In the genomic region with DNA sequence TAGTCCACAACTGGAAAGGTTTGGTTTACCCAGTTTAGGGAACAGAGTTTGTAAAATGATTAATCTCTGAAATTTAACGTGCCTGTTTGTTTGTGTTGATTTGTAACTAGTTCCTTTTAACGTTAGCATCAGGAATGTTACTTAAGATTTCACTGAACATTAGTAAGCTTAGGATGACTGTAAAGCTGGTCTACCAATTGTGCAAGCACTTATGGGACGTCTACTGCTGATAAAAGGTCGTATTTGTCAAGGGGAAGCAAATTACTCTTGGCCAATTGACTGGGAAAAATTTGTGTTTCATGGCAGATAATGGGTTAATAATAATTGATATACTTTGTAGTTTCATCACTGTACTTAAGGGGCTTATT, we compare ENCODE assay signal across 12 cellular contexts. TPM values are rescaled to one million over a fixed set of nuclear protein-coding genes. Genes with fewer than 3 reads are reported as not detected.
DNase-seq lines count a peak whose midpoint lies in the region; ATAC-seq and TF ChIP-seq lines count a peak whose summit lies in the region.
"Had no signal": no experiment of that assay in that cellular context is flagged by ENCODE, and none has a peak within 500 bp of the region (broad histone marks: within the 10 kb centered on the region; RNA-seq: fewer than 3 reads in every experiment).

No MANE protein-coding gene starts in this region.

- TF ChIP-seq CTCF in HEK293 (tag by site-specific recombination; IDR thresholded peaks at IDR 0.05) (no peak), RWPE2 (IDR thresholded peaks at IDR 0.05; ENCODE audit: poor library complexity, severe bottlenecking) (no peak), fibroblast of pulmonary artery (IDR thresholded peaks at IDR 0.05; ENCODE audit: low read length, missing control alignments) (no peak), endodermal cell (conservative IDR thresholded peaks at IDR 0.05) (no peak), GM23338 (conservative IDR thresholded peaks at IDR 0.05; ENCODE audit: low read depth in 2 of 2) (no peak)

- H3K4me3 ChIP-seq in HEK293 (ENCODE audit: low read depth, low read length) (no peak overlapping the region), RWPE2 (ENCODE audit: severe bottlenecking) (no peak overlapping the region), fibroblast of pulmonary artery (replicated peaks; ENCODE audit: low read depth, low read length) (no peak overlapping the region), skeletal muscle tissue (ENCODE audit: low read length in 3 of 3) (no peak overlapping the region), endodermal cell (ENCODE audit: low read length) (no peak overlapping the region), GM23338 (no peak overlapping the region)
- H3K4me3 ChIP-seq: MG63, mucosa of descending colon had no signal

- H3K36me3 ChIP-seq in HEK293 (ENCODE audit: control insufficient read depth in 2 of 2, insufficient read depth in 1 of 2, low read length in 2 of 2) (peaks cover 0 to 2% of the 10 kb centered on the region in 2 experiments; a peak in 2 of 3 replicates), RWPE2 (ENCODE audit: low read depth) (peaks cover 7% of the 10 kb centered on the region; the same call in 1 of the 2 replicates), skeletal muscle tissue (ENCODE audit: control insufficient read depth in 3 of 3, insufficient read depth in 3 of 3, low read length in 3 of 3) (no peaks in the 10 kb centered on the region), endodermal cell (ENCODE audit: control insufficient read depth, insufficient read depth, low read length) (peaks cover 6% of the 10 kb centered on the region), GM23338 (ENCODE audit: insufficient read depth) (no peaks in the 10 kb centered on the region)

- H3K27ac ChIP-seq in HEK293 (ENCODE audit: extremely low read depth, low read depth, low read length) (no peak overlapping the region), RWPE2 (ENCODE audit: poor library complexity, severe bottlenecking) (peak overlapping the region; percentile 57), skeletal muscle tissue (ENCODE audit: low read depth, low read length) (peak overlapping the region; percentile 89), endodermal cell (ENCODE audit: low read depth, low read length) (no peak overlapping the region), GM23338 (ENCODE audit: low read depth) (no peak overlapping the region)

- H3K9me3 ChIP-seq in HEK293 (ENCODE audit: control insufficient read depth, insufficient read depth, low read depth, low read length) = no peaks in the 10 kb centered on the region
- H3K9me3 ChIP-seq in RWPE2 (ENCODE audit: severe bottlenecking) = no peaks in the 10 kb centered on the region
- no peaks in the 10 kb centered on the region for H3K9me3 ChIP-seq in skeletal muscle tissue (ENCODE audit: control insufficient read depth in 3 of 3, low read length in 3 of 3)
- no peaks in the 10 kb centered on the region for H3K9me3 ChIP-seq in endodermal cell (ENCODE audit: control insufficient read depth, low read length)
- H3K9me3 ChIP-seq: MG63, mucosa of descending colon had no signal

- no peaks in the 10 kb centered on the region for H3K9me3 Mint-ChIP-seq in endodermal cell
- H3K9me3 Mint-ChIP-seq in GM23338 = no peaks in the 10 kb centered on the region
- H3K9me3 Mint-ChIP-seq: activated naive CD4-positive, alpha-beta T cell treated with anti-CD3 and anti-CD28 coated beads, Interleukin-2, amount 10 ng/mL, durations not matched to agents 7 days and 5 days had no signal

- peaks cover 28% of the 10 kb centered on the region for H3K36me3 Mint-ChIP-seq in endodermal cell (ENCODE audit: low read depth)
- peaks cover 6% of the 10 kb centered on the region for H3K36me3 Mint-ChIP-seq in GM23338 (ENCODE audit: low read depth)

- no peaks in the 10 kb centered on the region for H3F3A ChIP-seq in GM23338 (replicated peaks; ENCODE audit: low read depth)

- no peak overlapping the region for H3K4me2 ChIP-seq in GM23338

- no peak overlapping the region for H3K9ac ChIP-seq in skeletal muscle tissue (ENCODE audit: low read depth in 1 of 3, low read length in 3 of 3)
- H3K9ac ChIP-seq in endodermal cell (ENCODE audit: extremely low read depth, low read length, poor library complexity, severe bottlenecking) = no peak overlapping the region

- POLR2A ChIA-PET in HEK293 (lab: Yijun Ruan, JAX) = interaction anchor here (1.0 kb wide), 1 partner anchor 20 kb away, joined by 5 read pairs; no protein-coding TSS in a partner anchor

- DNase-seq in RWPE2 (ENCODE audit: low spot score) (no peak), fibroblast of pulmonary artery (ENCODE audit: low read depth) (peak; percentile 64), endodermal cell (no peak), GM23338 (ENCODE audit: low spot score) (no peak)
- DNase-seq: activated CD4-positive, alpha-beta T cell treated with anti-CD3 and anti-CD28 coated beads for 48 hours; MG63; mucosa of descending colon; NCI-H510A treated with DMSO at 0.1 percent for 48 hours had no signal

- peaks cover 11% of the 10 kb centered on the region for H3K27me3 Mint-ChIP-seq in endodermal cell (ENCODE audit: insufficient read depth)
- H3K27me3 Mint-ChIP-seq in GM23338 (ENCODE audit: insufficient read depth, low read depth, poor library complexity) = peaks cover 6% of the 10 kb centered on the region
- H3K27me3 Mint-ChIP-seq: activated naive CD4-positive, alpha-beta T cell treated with anti-CD3 and anti-CD28 coated beads, Interleukin-2, amount 10 ng/mL, durations not matched to agents 7 days and 5 days had no signal

- no peak overlapping the region for H3K4me3 Mint-ChIP-seq in endodermal cell
- no peak overlapping the region for H3K4me3 Mint-ChIP-seq in GM23338
- H3K4me3 Mint-ChIP-seq: activated naive CD4-positive, alpha-beta T cell treated with anti-CD3 and anti-CD28 coated beads, Interleukin-2, amount 10 ng/mL, durations not matched to agents 7 days and 5 days had no signal

- H3K79me2 ChIP-seq in GM23338 (replicated peaks; ENCODE audit: insufficient read depth) = peaks cover 100% of the 10 kb centered on the region

- ATAC-seq in RWPE2 (ENCODE audit: low read depth) (peak; percentile 88), GM18505 (IDR thresholded peaks at IDR 0.05; ENCODE audit: unreplicated experiment) (no peak), GM23338 (no peak)
- ATAC-seq: mucosa of descending colon had no signal

- peaks cover 74% of the 10 kb centered on the region for H3K4me1 Mint-ChIP-seq in endodermal cell
- H3K4me1 Mint-ChIP-seq in GM23338 = peaks cover 56% of the 10 kb centered on the region

- H3K4me1 ChIP-seq in HEK293 (ENCODE audit: control insufficient read depth, insufficient read depth, low read length) = peaks cover 33% of the 10 kb centered on the region
- peaks cover 27% of the 10 kb centered on the region for H3K4me1 ChIP-seq in RWPE2 (ENCODE audit: insufficient read depth, poor library complexity, severe bottlenecking)
- peaks cover 30 to 53% (median 46%) of the 10 kb centered on the region in 3 donors for H3K4me1 ChIP-seq in skeletal muscle tissue (ENCODE audit: control insufficient read depth in 3 of 3, insufficient read depth in 3 of 3, low read length in 3 of 3)
- H3K4me1 ChIP-seq in endodermal cell (ENCODE audit: control insufficient read depth, insufficient read depth, low read length) = peaks cover 22% of the 10 kb centered on the region
- peaks cover 52% of the 10 kb centered on the region for H3K4me1 ChIP-seq in GM23338 (ENCODE audit: insufficient read depth)

- WGBS in endodermal cell (ENCODE audit: insufficient coverage in 1 of 2, insufficient read length in 1 of 2), 2 experiments = 85 to 89% methylated on average over 4 of the region's 4 CpGs

- H2AFZ ChIP-seq in GM23338 = no peak overlapping the region

- H3K9me2 ChIP-seq in GM23338 (ENCODE audit: insufficient read depth) = no peaks in the 10 kb centered on the region

- H4K20me1 ChIP-seq in GM23338 (replicated peaks; ENCODE audit: insufficient read depth) = peaks cover 38% of the 10 kb centered on the region

- no peak for TF ChIP-seq POLR2A in GM18505 (IDR thresholded peaks at IDR 0.05; ENCODE audit: borderline replicate concordance, extremely low read depth, insufficient read depth, insufficient read length)

- no peak overlapping the region for H3K27ac Mint-ChIP-seq in endodermal cell
- H3K27ac Mint-ChIP-seq in GM23338 = no peak overlapping the region

- CTCF ChIA-PET in HEK293 (lab: Yijun Ruan, JAX) = interaction anchor here (1.0 to 1.6 kb wide), 2 partner anchors 46 to 689 kb away, joined by 3 read pairs; no protein-coding TSS in a partner anchor

- H3K27me3 ChIP-seq in RWPE2 (ENCODE audit: insufficient read depth, poor library complexity, severe bottlenecking) (no peaks in the 10 kb centered on the region), skeletal muscle tissue (ENCODE audit: control insufficient read depth in 3 of 3, insufficient read depth in 3 of 3, low read length in 3 of 3) (no peaks in the 10 kb centered on the region), endodermal cell (ENCODE audit: control insufficient read depth, insufficient read depth, low read length, poor library complexity, severe bottlenecking) (no peaks in the 10 kb centered on the region), GM23338 (ENCODE audit: insufficient read depth) (no peaks in the 10 kb centered on the region)
- H3K27me3 ChIP-seq: MG63 had no signal

TF ChIP-seq in HEK293, 187 proteins besides CTCF, POLR2A, EP300 and RAD21 (continues in another document):
- TF ChIP-seq ZNF768 (tag by site-specific recombination; IDR thresholded peaks at IDR 0.05) (no peak), ZNF843 (tag by site-specific recombination; IDR thresholded peaks at IDR 0.05) (no peak)

TF ChIP-seq in GM23338, 12 proteins besides CTCF, POLR2A, EP300 and RAD21 (continues in another document):
- no peak for TF ChIP-seq ZNF331 (CRISPR knock-in tag; IDR thresholded peaks at IDR 0.05; ENCODE audit: low read depth)
- no peak for TF ChIP-seq EZH2 (IDR thresholded peaks at IDR 0.05; ENCODE audit: low read depth, unreplicated experiment)
- no peak for TF ChIP-seq CREB1 (CRISPR knock-in tag; IDR thresholded peaks at IDR 0.05; ENCODE audit: low read depth)
- TF ChIP-seq EZH2phosphoT487 (IDR thresholded peaks at IDR 0.05; ENCODE audit: unreplicated experiment) = no peak

RNA-seq across cellular contexts. Expression of gene METTL9, which starts 11.8 kb away (rescaled TPM):
- total RNA-seq in skeletal muscle tissue (145 TPM), endodermal cell (100 to 1,000 TPM; 145 to 149 TPM)
- 188 TPM for polyA plus RNA-seq in endodermal cell (2013, experiment 1 of 2)
- polyA plus RNA-seq in endodermal cell (2013, experiment 2 of 2) = 168 TPM
- total RNA-seq in GM23338 (2014; rRNA removed; shearing (Covaris generic)) = 152 and 180 TPM in 2 replicates
- polyA plus RNA-seq in GM23338 (2016; fragmentation: Nextera tagmentation; extraction: Ambion mirVana) = 66.4 and 72.5 TPM in 2 replicates

RNA-seq across cellular contexts. Expression of gene IGSF6, which starts 41.2 kb away (rescaled TPM):
- total RNA-seq in skeletal muscle tissue = 3.1 TPM
- total RNA-seq in endodermal cell = not detected
- polyA plus RNA-seq in endodermal cell (2013, experiment 1 of 2) = not detected
- polyA plus RNA-seq in endodermal cell (2013, experiment 2 of 2) = not detected
- total RNA-seq in GM23338 (2014; rRNA removed; shearing (Covaris generic)) = not detected in 2 replicates
- polyA plus RNA-seq in GM23338 (2016; fragmentation: Nextera tagmentation; extraction: Ambion mirVana) = 0.17 and 0.19 TPM in 2 replicates

RNA-seq across cellular contexts. Expression of gene OTOA, which starts 52.6 kb away (rescaled TPM):
- total RNA-seq in skeletal muscle tissue (under 0.01 TPM), endodermal cell (under 1 TPM; 0.07 to 0.09 TPM)
- polyA plus RNA-seq in endodermal cell (2013, experiment 1 of 2) = 0.18 TPM
- 0.17 TPM for polyA plus RNA-seq in endodermal cell (2013, experiment 2 of 2)
- total RNA-seq in GM23338 (2014; rRNA removed; shearing (Covaris generic)) = 0.17 and 0.31 TPM in 2 replicates
- 0.16 TPM in 1 of 2 replicates, not detected in the other for polyA plus RNA-seq in GM23338 (2016; fragmentation: Nextera tagmentation; extraction: Ambion mirVana)

Comparison
In these comparisons a context has a peak if more than half of its experiments do, and no peak if none do; other contexts are left out.
1. H3K27ac ChIP-seq: peak in RWPE2 (single experiment) and skeletal muscle tissue (single experiment); none in HEK293 (single experiment), endodermal cell (single experiment) and GM23338 (single experiment).